In genomic region chr12:59164991-59165718, GRCh38 we compare ENCODE assay signal across 8 cellular contexts.
DNase-seq lines count a peak whose midpoint lies in the region; ATAC-seq, FAIRE-seq and TF ChIP-seq lines count a peak whose summit lies in the region.

No MANE protein-coding gene starts in this region.

- no peaks in the 10 kb centered on the region for H3K4me1 ChIP-seq in lower lobe of right lung
- H3K4me1 ChIP-seq in effector memory CD4-positive, alpha-beta T cell (ENCODE audit: control insufficient read depth, insufficient read depth, low read length, poor library complexity, severe bottlenecking): no peaks in the 10 kb centered on the region

- intact Hi-C loops in lower lobe of right lung (cut with DNase I): no loop called here

- DNase-seq in GM10248 (ENCODE audit: extremely low spot score): no peak
- peak; percentile 42 for DNase-seq in NCI-H1694 treated with DMSO at 0.1 percent for 48 hours (lab: John Stamatoyannopoulos, UW)
- peak; percentile 59 for DNase-seq in astrocyte of the hippocampus (ENCODE audit: low read depth, low spot score)
- no peak for DNase-seq in lower lobe of right lung
- DNase-seq in urothelium cell line (ENCODE audit: low spot score): no peak
- no peak for DNase-seq in COLO668 (lab: John Stamatoyannopoulos, UW; ENCODE audit: unreplicated experiment)
- DNase-seq in effector memory CD4-positive, alpha-beta T cell: no peak

- POLR2A ChIA-PET in GM10248 (lab: Yijun Ruan, JAX): no interaction called here

- H3K36me3 ChIP-seq in lower lobe of right lung: no peaks in the 10 kb centered on the region
- H3K36me3 ChIP-seq in effector memory CD4-positive, alpha-beta T cell (ENCODE audit: control insufficient read depth, insufficient read depth, low read length): no peaks in the 10 kb centered on the region

- CTCF ChIA-PET in GM10248 (lab: Yijun Ruan, JAX): interaction anchor here (0.6 to 1.1 kb wide), 4 partner anchors 11 to 1182 kb away, joined by 3 to 5 read pairs (median 3); no protein-coding TSS in a partner anchor

- no peak for FAIRE-seq in urothelium cell line (lab: Jason Lieb, UNC)

- peaks cover 3% of the 10 kb centered on the region for H3K27me3 ChIP-seq in lower lobe of right lung (ENCODE audit: low read depth)
- no peaks in the 10 kb centered on the region for H3K27me3 ChIP-seq in effector memory CD4-positive, alpha-beta T cell (replicated peaks; ENCODE audit: control insufficient read depth, insufficient read depth, low read length, poor library complexity, severe bottlenecking)

- TF ChIP-seq CTCF in GM10248 (IDR thresholded peaks at IDR 0.05; ENCODE audit: control extremely low read depth, extremely low read depth, low read depth, missing control alignments): peak; percentile 27
- peak; percentile 44 for TF ChIP-seq CTCF in lower lobe of right lung (IDR thresholded peaks at IDR 0.05)

- no peak overlapping the region for H3K4me3 ChIP-seq in lower lobe of right lung
- no peak overlapping the region for H3K4me3 ChIP-seq in effector memory CD4-positive, alpha-beta T cell (ENCODE audit: insufficient read depth, low read depth, low read length, poor library complexity, severe bottlenecking)

- ATAC-seq in lower lobe of right lung (no peak), HG02759 (IDR thresholded peaks at IDR 0.05; ENCODE audit: unreplicated experiment) (no peak)

- no peak overlapping the region for H3K27ac ChIP-seq in lower lobe of right lung
- H3K27ac ChIP-seq in effector memory CD4-positive, alpha-beta T cell (ENCODE audit: insufficient read depth, low read length, poor library complexity, severe bottlenecking): no peak overlapping the region

- H3K9me3 ChIP-seq in lower lobe of right lung: no peaks in the 10 kb centered on the region
- H3K9me3 ChIP-seq in effector memory CD4-positive, alpha-beta T cell (ENCODE audit: control insufficient read depth, low read length): no peaks in the 10 kb centered on the region

Comparison
In these comparisons a context has a peak if more than half of its experiments do, and no peak if none do; other contexts are left out.
1. DNase-seq: peak in NCI-H1694 treated with DMSO at 0.1 percent for 48 hours (single experiment) and astrocyte of the hippocampus (single experiment); none in GM10248 (single experiment), lower lobe of right lung (single experiment), urothelium cell line (single experiment), COLO668 (single experiment) and effector memory CD4-positive, alpha-beta T cell (0 of 3).